In the genomic region with DNA sequence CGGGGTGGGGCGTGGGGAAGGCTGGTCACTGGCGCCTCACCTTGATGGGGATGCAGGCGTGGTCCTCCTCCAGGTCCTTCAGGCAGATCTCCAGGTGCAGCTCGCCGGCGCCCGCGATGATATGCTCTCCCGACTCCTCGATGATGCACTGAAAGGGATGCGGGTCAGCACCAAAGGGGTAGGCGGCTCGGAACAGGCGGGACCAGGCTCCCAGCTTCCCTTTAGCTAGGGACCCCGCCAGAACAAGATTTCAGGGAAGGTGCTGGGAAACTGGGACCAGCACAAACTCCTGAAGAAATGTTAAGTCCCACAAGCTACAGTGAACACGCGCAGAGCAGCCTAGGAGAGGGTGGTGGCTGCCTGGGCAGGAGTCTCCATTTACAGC, we compare ENCODE assay signal across 17 cellular contexts. TPM values are rescaled to one million over a fixed set of nuclear protein-coding genes. Genes with fewer than 3 reads are reported as not detected.
DNase-seq lines count a peak whose midpoint lies in the region; ATAC-seq, FAIRE-seq and TF ChIP-seq lines count a peak whose summit lies in the region.
"Had no signal": no experiment of that assay in that cellular context is flagged by ENCODE, and none has a peak within 500 bp of the region (broad histone marks: within the 10 kb centered on the region; RNA-seq: fewer than 3 reads in every experiment).

No MANE protein-coding gene starts in this region.

- peaks cover 18% of the 10 kb centered on the region for H3K4me1 ChIP-seq in keratinocyte (ENCODE audit: control insufficient read depth, extremely low read depth, insufficient read depth, low read length)
- H3K4me1 ChIP-seq in lower lobe of right lung, result peaks cover 21% of the 10 kb centered on the region

- peak overlapping the region; percentile 30 for H3K4me3 Mint-ChIP-seq in stimulated activated naive CD8-positive, alpha-beta T cell treated with anti-CD3 and anti-CD28 coated beads, Interleukin-15, Interleukin-2, amounts not matched to agents 100 ng/mL and 50 ng/mL, for 24 hours
- no peak overlapping the region for H3K4me3 Mint-ChIP-seq in activated T-cell treated with anti-CD3 and anti-CD28 coated beads, Interleukin-2, amount 50 U/mL, for 72 hours

- H3K36me3 Mint-ChIP-seq in stimulated activated naive CD8-positive, alpha-beta T cell treated with anti-CD3 and anti-CD28 coated beads, Interleukin-15, Interleukin-2, amounts not matched to agents 100 ng/mL and 50 ng/mL, for 24 hours (ENCODE audit: low read depth), result peaks cover 85% of the 10 kb centered on the region
- H3K36me3 Mint-ChIP-seq in activated T-cell treated with anti-CD3 and anti-CD28 coated beads, Interleukin-2, amount 50 U/mL, for 72 hours (ENCODE audit: insufficient read depth in 2 of 2), result peaks cover 18 to 43% of the 10 kb centered on the region in 2 donors

- no peak overlapping the region for H2AFZ ChIP-seq in keratinocyte (ENCODE audit: control insufficient read depth, low read length)

- intact Hi-C loops in lower lobe of right lung (cut with DNase I), result no loop called here

- no peaks in the 10 kb centered on the region for H3K27me3 Mint-ChIP-seq in stimulated activated naive CD8-positive, alpha-beta T cell treated with anti-CD3 and anti-CD28 coated beads, Interleukin-15, Interleukin-2, amounts not matched to agents 100 ng/mL and 50 ng/mL, for 24 hours
- H3K27me3 Mint-ChIP-seq in activated T-cell treated with anti-CD3 and anti-CD28 coated beads, Interleukin-2, amount 50 U/mL, for 72 hours (ENCODE audit: low read depth), result no peaks in the 10 kb centered on the region

- H3K27ac ChIP-seq in keratinocyte (ENCODE audit: control insufficient read depth, insufficient read depth, low read length) (no peak overlapping the region), lower lobe of right lung (no peak overlapping the region)

- TF ChIP-seq CTCF in keratinocyte (optimal IDR thresholded peaks at IDR 0.05 in 1 of 3, IDR thresholded peaks at IDR 0.05 in 1 of 3, conservative IDR thresholded peaks at IDR 0.05 in 1 of 3; ENCODE audit: extremely low read depth in 1 of 3, insufficient read depth in 2 of 3, low read length in 3 of 3) (no peak), lower lobe of right lung (IDR thresholded peaks at IDR 0.05) (no peak)

- H3K27ac Mint-ChIP-seq in stimulated activated naive CD8-positive, alpha-beta T cell treated with anti-CD3 and anti-CD28 coated beads, Interleukin-15, Interleukin-2, amounts not matched to agents 100 ng/mL and 50 ng/mL, for 24 hours, result peak overlapping the region; percentile 71
- H3K27ac Mint-ChIP-seq in activated T-cell treated with anti-CD3 and anti-CD28 coated beads, Interleukin-2, amount 50 U/mL, for 72 hours, result peak overlapping the region; percentile 60
- H3K27ac Mint-ChIP-seq: nephron had no signal

- no peak for DNase-seq in stimulated activated naive CD8-positive, alpha-beta T cell treated with anti-CD3 and anti-CD28 coated beads, Interleukin-15, Interleukin-2, amounts not matched to agents 100 U/mL and 50 U/mL, for 24 hours
- DNase-seq in activated T-cell treated with anti-CD3 and anti-CD28 coated beads, Interleukin-2, amount 50 U/mL, for 72 hours, result no peak
- DNase-seq in keratinocyte (ENCODE audit: low read depth, low spot score) (peak; percentile 48), AML-193 (lab: John Stamatoyannopoulos, UW) (no peak), MV-4-11 (lab: John Stamatoyannopoulos, UW) (no peak), lower lobe of right lung (no peak)
- DNase-seq: activated CD4-positive, alpha-beta T cell treated with anti-CD3 and anti-CD28 coated beads for 4 hours; effector CD8-positive, alpha-beta T cell; EL; foreskin fibroblast; MG63 had no signal

- ATAC-seq in stimulated activated naive CD8-positive, alpha-beta T cell treated with anti-CD3 and anti-CD28 coated beads, Interleukin-15, Interleukin-2, amounts not matched to agents 100 U/mL and 50 U/mL, for 24 hours, result no peak
- ATAC-seq in activated T-cell treated with anti-CD3 and anti-CD28 coated beads, Interleukin-2, amount 50 U/mL, for 72 hours (replicated peaks in 1 of 2), result no peak
- ATAC-seq in HG02798 (IDR thresholded peaks at IDR 0.05; ENCODE audit: poor library complexity, unreplicated experiment) (no peak), lower lobe of right lung (no peak)

- H3K9me3 ChIP-seq in keratinocyte (ENCODE audit: control insufficient read depth, low read depth, low read length), result no peaks in the 10 kb centered on the region
- no peaks in the 10 kb centered on the region for H3K9me3 ChIP-seq in lower lobe of right lung
- H3K9me3 ChIP-seq: MG63 had no signal

- H3K4me1 Mint-ChIP-seq in stimulated activated naive CD8-positive, alpha-beta T cell treated with anti-CD3 and anti-CD28 coated beads, Interleukin-15, Interleukin-2, amounts not matched to agents 100 ng/mL and 50 ng/mL, for 24 hours (ENCODE audit: low read depth), result peaks cover 59% of the 10 kb centered on the region
- peaks cover 42% of the 10 kb centered on the region for H3K4me1 Mint-ChIP-seq in activated T-cell treated with anti-CD3 and anti-CD28 coated beads, Interleukin-2, amount 50 U/mL, for 72 hours (ENCODE audit: low read depth)

- H3K4me3 ChIP-seq in keratinocyte (ENCODE audit: control insufficient read depth in 2 of 3, extremely low read depth in 1 of 3, insufficient read depth in 2 of 3, low read depth in 1 of 3, low read length in 3 of 3) (no peak overlapping the region), lower lobe of right lung (no peak overlapping the region)
- H3K4me3 ChIP-seq: lung, MG63 had no signal

- H3K27me3 ChIP-seq in keratinocyte (ENCODE audit: control insufficient read depth, extremely low read depth, insufficient read depth, low read length) (no peaks in the 10 kb centered on the region), lower lobe of right lung (ENCODE audit: low read depth) (no peaks in the 10 kb centered on the region)
- H3K27me3 ChIP-seq: MG63 had no signal

- H3K4me2 ChIP-seq in keratinocyte (ENCODE audit: control insufficient read depth, extremely low read depth, insufficient read depth, low read depth, low read length), result no peak overlapping the region

- no peak overlapping the region for H3K9ac ChIP-seq in keratinocyte (ENCODE audit: control insufficient read depth, extremely low read depth, insufficient read depth, low read length)

- peaks cover 80 to 85% of the 10 kb centered on the region in 2 experiments for H3K36me3 ChIP-seq in keratinocyte (ENCODE audit: control insufficient read depth in 2 of 2, extremely low read depth in 1 of 2, insufficient read depth in 2 of 2, low read length in 2 of 2)
- peaks cover 94% of the 10 kb centered on the region for H3K36me3 ChIP-seq in lower lobe of right lung

- no peaks in the 10 kb centered on the region for H3K9me3 Mint-ChIP-seq in stimulated activated naive CD8-positive, alpha-beta T cell treated with anti-CD3 and anti-CD28 coated beads, Interleukin-15, Interleukin-2, amounts not matched to agents 100 ng/mL and 50 ng/mL, for 24 hours
- H3K9me3 Mint-ChIP-seq in activated T-cell treated with anti-CD3 and anti-CD28 coated beads, Interleukin-2, amount 50 U/mL, for 72 hours, result no peaks in the 10 kb centered on the region
- H3K9me3 Mint-ChIP-seq: nephron had no signal

- peaks cover 11% of the 10 kb centered on the region for H3K9me1 ChIP-seq in keratinocyte (ENCODE audit: control insufficient read depth, extremely low read depth, insufficient read depth, low read length)

- peaks cover 83% of the 10 kb centered on the region for H3K79me2 ChIP-seq in keratinocyte (ENCODE audit: control insufficient read depth, insufficient read depth, low read length)

- no peak for FAIRE-seq in keratinocyte (lab: Jason Lieb, UNC)

- dilution Hi-C loops in keratinocyte (cut with MboI; ENCODE audit: extremely low pct_ligation_motif_present, low sequenced_read_pairs), result no loop called here

- peaks cover 92% of the 10 kb centered on the region for H4K20me1 ChIP-seq in keratinocyte (ENCODE audit: control insufficient read depth, extremely low read depth, insufficient read depth, low read length)

RNA-seq across cellular contexts. Expression of a gene that starts 6.0 kb away (rescaled TPM):
- 1,000 to 10,000 TPM; 3,876 to 4,058 TPM for total RNA-seq in activated T-cell treated with anti-CD3 and anti-CD28 coated beads, Interleukin-2, amount 50 U/mL, for 72 hours
- polyA plus RNA-seq in keratinocyte, result 884 to 1,193 TPM (median 1,022 TPM) in 3 replicates
- 6,584 TPM for polyA plus RNA-seq in keratinocyte (2011; ENCODE audit: low read depth)
- polyA plus RNA-seq in keratinocyte (2011; cell fraction: cytosol; rRNA removed), result 621 and 1,440 TPM in 2 replicates
- polyA plus RNA-seq in keratinocyte (2011; cell fraction: nucleus; rRNA removed), result 422 and 581 TPM in 2 replicates
- 2,384 and 2,702 TPM in 2 replicates for polyA plus RNA-seq in keratinocyte (2012; ENCODE audit: low replicate concordance)
- 880 to 1,449 TPM (median 1,221 TPM) in 3 replicates for polyA minus RNA-seq in keratinocyte
- 2,791 TPM for polyA minus RNA-seq in keratinocyte (2011; cell fraction: cytosol; rRNA and poly(A)+ RNA removed)
- 560 and 618 TPM in 2 replicates for polyA minus RNA-seq in keratinocyte (2011; cell fraction: nucleus; rRNA and poly(A)+ RNA removed)
- 1,984 TPM for total RNA-seq in lower lobe of right lung

RNA-seq across cellular contexts. Expression of a gene that starts 8.4 kb away (rescaled TPM):
- 10 to 100 TPM; 33.8 to 45.9 TPM for total RNA-seq in activated T-cell treated with anti-CD3 and anti-CD28 coated beads, Interleukin-2, amount 50 U/mL, for 72 hours
- polyA plus RNA-seq in keratinocyte, result 57.3 to 94.7 TPM (median 60.8 TPM) in 3 replicates
- 89.3 TPM for polyA plus RNA-seq in keratinocyte (2011; ENCODE audit: low read depth)
- 60.2 and 106 TPM in 2 replicates for polyA plus RNA-seq in keratinocyte (2011; cell fraction: cytosol; rRNA removed)
- 129 and 173 TPM in 2 replicates for polyA plus RNA-seq in keratinocyte (2011; cell fraction: nucleus; rRNA removed)
- 70.8 and 89.7 TPM in 2 replicates for polyA plus RNA-seq in keratinocyte (2012; ENCODE audit: low replicate concordance)
- 48.0 to 162 TPM (median 77.5 TPM) in 3 replicates for polyA minus RNA-seq in keratinocyte
- 104 TPM for polyA minus RNA-seq in keratinocyte (2011; cell fraction: cytosol; rRNA and poly(A)+ RNA removed)
- 78.9 and 95.9 TPM in 2 replicates for polyA minus RNA-seq in keratinocyte (2011; cell fraction: nucleus; rRNA and poly(A)+ RNA removed)
- total RNA-seq in lower lobe of right lung, result 50.5 TPM

RNA-seq across cellular contexts. Expression of a gene that starts 28.3 kb away (rescaled TPM):
- 10 to 100 TPM; 33.4 TPM for total RNA-seq in activated T-cell treated with anti-CD3 and anti-CD28 coated beads, Interleukin-2, amount 50 U/mL, for 72 hours
- 6.1 to 11.4 TPM (median 7.5 TPM) in 3 replicates for polyA plus RNA-seq in keratinocyte
- polyA plus RNA-seq in keratinocyte (2011; ENCODE audit: low read depth), result 18.7 TPM
- polyA plus RNA-seq in keratinocyte (2011; cell fraction: cytosol; rRNA removed), result 6.4 and 13.1 TPM in 2 replicates
- 12.7 and 17.1 TPM in 2 replicates for polyA plus RNA-seq in keratinocyte (2011; cell fraction: nucleus; rRNA removed)
- 20.0 and 20.7 TPM in 2 replicates for polyA plus RNA-seq in keratinocyte (2012; ENCODE audit: low replicate concordance)
- 7.4 to 42.2 TPM (median 7.6 TPM) in 3 replicates for polyA minus RNA-seq in keratinocyte
- polyA minus RNA-seq in keratinocyte (2011; cell fraction: cytosol; rRNA and poly(A)+ RNA removed), result 7.7 TPM
- 8.4 and 9.0 TPM in 2 replicates for polyA minus RNA-seq in keratinocyte (2011; cell fraction: nucleus; rRNA and poly(A)+ RNA removed)
- total RNA-seq in lower lobe of right lung, result 27.6 TPM

RNA-seq across cellular contexts. Expression of a gene that starts 46.4 kb away (rescaled TPM):
- total RNA-seq in activated T-cell treated with anti-CD3 and anti-CD28 coated beads, Interleukin-2, amount 50 U/mL, for 72 hours, result not detected
- not detected in 3 replicates for polyA plus RNA-seq in keratinocyte
- polyA plus RNA-seq in keratinocyte (2011; ENCODE audit: low read depth), result not detected
- not detected in 2 replicates for polyA plus RNA-seq in keratinocyte (2011; cell fraction: cytosol; rRNA removed)
- polyA plus RNA-seq in keratinocyte (2011; cell fraction: nucleus; rRNA removed), result not detected in 2 replicates
- polyA plus RNA-seq in keratinocyte (2012; ENCODE audit: low replicate concordance), result 0.38 TPM in 1 of 2 replicates, not detected in the other
- not detected in 3 replicates for polyA minus RNA-seq in keratinocyte
- polyA minus RNA-seq in keratinocyte (2011; cell fraction: cytosol; rRNA and poly(A)+ RNA removed), result not detected
- not detected in 2 replicates for polyA minus RNA-seq in keratinocyte (2011; cell fraction: nucleus; rRNA and poly(A)+ RNA removed)
- not detected for total RNA-seq in lower lobe of right lung
- total RNA-seq: HT1080; T-helper 2 cell treated with Interferon-gamma antibody and Interleukin-4, amounts not matched to agents 100 ng/mL and 5 ng/mL, for 36 hours had no signal
